Comparison of ENCODE assay signal across 12 cellular contexts in genomic region chr7:157457355-157458253, GRCh38.
"Had no signal": no experiment of that assay in that cellular context is flagged by ENCODE, and none has a peak within 500 bp of the region (broad histone marks: within the 10 kb centered on the region; RNA-seq: fewer than 3 reads in every experiment).

No MANE protein-coding gene starts in this region.

- DNase-seq: activated CD4-positive, CD25-positive, alpha-beta regulatory T cell treated with anti-CD3 and anti-CD28 coated beads, Interleukin-2, amount 50 U/mL, for 72 hours; activated gamma-delta T cell treated with Interleukin-2 at 50 U/mL for 16 hours; activated naive CD8-positive, alpha-beta T cell treated with anti-CD3 and anti-CD28 coated beads for 36 hours; activated T-cell treated with anti-CD3 and anti-CD28 coated beads, Interleukin-2, amount 50 U/mL, for 1 hour; natural killer cell; T-helper 9 cell; thyroid gland had no signal

- H3K27ac Mint-ChIP-seq: activated naive CD8-positive, alpha-beta T cell treated with anti-CD3 and anti-CD28 coated beads for 36 hours; natural killer cell had no signal

- H3K36me3 Mint-ChIP-seq: activated naive CD8-positive, alpha-beta T cell treated with anti-CD3 and anti-CD28 coated beads for 36 hours; natural killer cell had no signal

- H3K27me3 Mint-ChIP-seq: activated naive CD8-positive, alpha-beta T cell treated with anti-CD3 and anti-CD28 coated beads for 36 hours had no signal

- H3K27me3 ChIP-seq: ovary, thyroid gland, vagina had no signal

- ATAC-seq: esophagus mucosa, natural killer cell had no signal

- H3K4me3 ChIP-seq: dorsolateral prefrontal cortex, ovary, skin epidermis, thyroid gland, vagina had no signal

- H3K4me1 Mint-ChIP-seq: natural killer cell had no signal

- H3K4me3 Mint-ChIP-seq: activated naive CD8-positive, alpha-beta T cell treated with anti-CD3 and anti-CD28 coated beads for 36 hours; natural killer cell had no signal

- H3K27ac ChIP-seq: dorsolateral prefrontal cortex, ovary, skin epidermis, thyroid gland, vagina had no signal

- H3K9me3 ChIP-seq: ovary, thyroid gland, vagina had no signal

- H3K4me1 ChIP-seq: thyroid gland, vagina had no signal

- H3K36me3 ChIP-seq: ovary, thyroid gland, vagina had no signal
